Comparison of ENCODE assay signal across 8 cellular contexts in genomic region chr7:22853674-22854157, GRCh38. TPM values are rescaled to one million over a fixed set of nuclear protein-coding genes. Genes with fewer than 3 reads are reported as not detected.
DNase-seq lines count a peak whose midpoint lies in the region; ATAC-seq and TF ChIP-seq lines count a peak whose summit lies in the region.

No MANE protein-coding gene starts in this region.

- intact Hi-C loops in activated CD8-positive, alpha-beta T cell treated with anti-CD3 and anti-CD28 coated beads for 36 hours (cut with micrococcal nuclease) = loop anchor here (2.0 to 10.0 kb wide), 2 partner anchors 161 to 201 kb away; partner anchors contain the start of gene HYCC1
- intact Hi-C loops in heart right ventricle (cut with DNase I) = loop anchor here in 8 of 10 donors (1.0 to 10.0 kb wide), 9 partner anchors 31 to 291 kb away; partner anchors contain the start of genes HYCC1 (in 8 of the 8) and TOMM7 (in 1 of the 8)
- intact Hi-C loops in spleen (cut with DNase I; ENCODE audit: low total_unique reads) = loop anchor here (5.0 kb wide), 1 partner anchor 204 kb away; no protein-coding TSS in a partner anchor

- H3K36me3 Mint-ChIP-seq in activated CD8-positive, alpha-beta T cell treated with anti-CD3 and anti-CD28 coated beads for 36 hours (ENCODE audit: low read depth) = peaks cover 26% of the 10 kb centered on the region

- H3K27me3 Mint-ChIP-seq in activated CD8-positive, alpha-beta T cell treated with anti-CD3 and anti-CD28 coated beads for 36 hours = no peaks in the 10 kb centered on the region

- peak overlapping the region; percentile 72 for H3K4me3 ChIP-seq in HL-60 (replicated peaks; ENCODE audit: insufficient read depth, low read length)
- H3K4me3 ChIP-seq in heart right ventricle = peak overlapping the region; percentile 61 to 87 (median 74)
- H3K4me3 ChIP-seq in spleen = peak overlapping the region; percentile 64 to 88 (median 81)

- TF ChIP-seq POLR2A in spleen (IDR thresholded peaks at IDR 0.05) = no peak

- H3K27me3 ChIP-seq in HL-60 (ENCODE audit: insufficient read depth, poor library complexity, severe bottlenecking) (no peaks in the 10 kb centered on the region), heart right ventricle (no peaks in the 10 kb centered on the region), spleen (replicated peaks in 1 of 7) (no peaks in the 10 kb centered on the region)

- no peaks in the 10 kb centered on the region for H3K9me3 ChIP-seq in heart right ventricle
- no peaks in the 10 kb centered on the region for H3K9me3 ChIP-seq in spleen

- no peaks in the 10 kb centered on the region for H3K9me3 Mint-ChIP-seq in activated CD8-positive, alpha-beta T cell treated with anti-CD3 and anti-CD28 coated beads for 36 hours

- H3K27ac ChIP-seq in HL-60 (replicated peaks) = peak overlapping the region; percentile 92
- H3K27ac ChIP-seq in heart right ventricle = peak overlapping the region; percentile 90 to 99 (median 95)
- peak overlapping the region in 7 of 8 donors; percentile 81 to 93 (median 90) for H3K27ac ChIP-seq in spleen

- peaks cover 0 to 41% (median 30%) of the 10 kb centered on the region in 9 donors for H3K4me1 ChIP-seq in heart right ventricle
- H3K4me1 ChIP-seq in spleen = peaks cover 0 to 33% (median 24%) of the 10 kb centered on the region in 6 donors

- POLR2A ChIA-PET in activated CD8-positive, alpha-beta T cell treated with anti-CD3 and anti-CD28 coated beads for 36 hours (lab: Charles Lee) = interaction anchor here (0.7 to 1.5 kb wide), 2 partner anchors 23 to 168 kb away, joined by 4 to 5 read pairs; no protein-coding TSS in a partner anchor

- TF ChIP-seq CTCF in GM10266 (IDR thresholded peaks at IDR 0.05; ENCODE audit: control insufficient read depth, insufficient read depth, low read depth, missing control alignments) (peak; percentile 55), HL-60 (IDR thresholded peaks at IDR 0.05; ENCODE audit: insufficient read depth, low read length) (peak; percentile 17), heart right ventricle (IDR thresholded peaks at IDR 0.05) (peak in 2 of 9 donors; percentile 87 to 94), spleen (IDR thresholded peaks at IDR 0.05 in 8 of 11, conservative IDR thresholded peaks at IDR 0.05 in 3 of 11) (peak in 5 of 11 experiments; percentile 10 to 98 (median 94))
- no peak for TF ChIP-seq CTCF in activated CD8-positive, alpha-beta T cell treated with anti-CD3 and anti-CD28 coated beads for 36 hours (IDR thresholded peaks at IDR 0.05)

- DNase-seq in GM10266 (ENCODE audit: extremely low spot score) (peak; percentile 20), HL-60 (ENCODE audit: low read depth in 1 of 2, low spot score in 1 of 2) (peak in 1 of 2 experiments; percentile 52), heart right ventricle (no peak), spleen (peak; percentile 76), G401 (ENCODE audit: low spot score) (no peak), superior temporal gyrus (ENCODE audit: extremely low spot score) (no peak)
- DNase-seq in activated CD8-positive, alpha-beta T cell treated with anti-CD3 and anti-CD28 coated beads for 36 hours = peak; percentile 81

- ATAC-seq in GM21381 (IDR thresholded peaks at IDR 0.05; ENCODE audit: unreplicated experiment) (peak; percentile 13), heart right ventricle (peak in 2 of 8 donors; percentile 2 to 16)
- peak; percentile 58 for ATAC-seq in activated CD8-positive, alpha-beta T cell treated with anti-CD3 and anti-CD28 coated beads for 36 hours

- H3K36me3 ChIP-seq in heart right ventricle (peaks cover 0 to 27% (median 12%) of the 10 kb centered on the region in 9 donors), spleen (peaks cover 0 to 24% (median 4%) of the 10 kb centered on the region in 6 donors)

- peak overlapping the region; percentile 91 for H3K27ac Mint-ChIP-seq in activated CD8-positive, alpha-beta T cell treated with anti-CD3 and anti-CD28 coated beads for 36 hours

- in situ Hi-C loops in G401 (cut with HindIII; ENCODE audit: low sequenced_read_pairs) = no loop called here

- H3K4me1 Mint-ChIP-seq in activated CD8-positive, alpha-beta T cell treated with anti-CD3 and anti-CD28 coated beads for 36 hours (ENCODE audit: low read depth) = peaks cover 27% of the 10 kb centered on the region

- WGBS in heart right ventricle, 2 donors = 11 to 12% methylated on average over 16 to 28 of the region's 28 CpGs
- WGBS in spleen, 5 donors = 7 to 31% (median 11%) methylated on average over 12 to 28 of the region's 28 CpGs

- peak overlapping the region; percentile 88 for H3K4me3 Mint-ChIP-seq in activated CD8-positive, alpha-beta T cell treated with anti-CD3 and anti-CD28 coated beads for 36 hours

- CTCF ChIA-PET in activated CD8-positive, alpha-beta T cell treated with anti-CD3 and anti-CD28 coated beads for 36 hours (lab: Charles Lee) = interaction anchor here (0.6 to 4.6 kb wide), 4 partner anchors 22 to 509 kb away, joined by 3 to 48 read pairs (median 3); no protein-coding TSS in a partner anchor

RNA-seq across cellular contexts. Expression of gene TOMM7, which starts 31.1 kb away (rescaled TPM):
- 100 to 1,000 TPM; 206 to 240 TPM for total RNA-seq in activated CD8-positive, alpha-beta T cell treated with anti-CD3 and anti-CD28 coated beads for 36 hours
- total RNA-seq in heart right ventricle = 100 to 1,000 TPM; 454 to 532 (median 524) TPM
- polyA plus RNA-seq in heart right ventricle = 100 to 1,000 TPM; 149 to 346 TPM
- 100 to 1,000 TPM in 6 of 7 donors, 10 to 100 TPM in 1; 85.4 to 352 (median 235) TPM for total RNA-seq in spleen
- polyA plus RNA-seq in spleen = 100 to 1,000 TPM; 456 to 524 (median 482) TPM
- 80.0 and 124 TPM in 2 replicates for total RNA-seq in G401 (2014; rRNA removed; shearing (Covaris generic))

Comparison
In these comparisons a context has a peak if more than half of its experiments do, and no peak if none do; other contexts are left out.
1. DNase-seq: peak in GM10266 (single experiment), activated CD8-positive, alpha-beta T cell treated with anti-CD3 and anti-CD28 coated beads for 36 hours (single experiment) and spleen (single experiment); none in heart right ventricle (0 of 2), G401 (single experiment) and superior temporal gyrus (single experiment).
2. Peak in every context shown above with its lines, with median percentiles within 50 percentile points of each other: H3K27ac ChIP-seq and H3K4me3 ChIP-seq.